8 cellular contexts compared by ENCODE assay signal in the genomic region with DNA sequence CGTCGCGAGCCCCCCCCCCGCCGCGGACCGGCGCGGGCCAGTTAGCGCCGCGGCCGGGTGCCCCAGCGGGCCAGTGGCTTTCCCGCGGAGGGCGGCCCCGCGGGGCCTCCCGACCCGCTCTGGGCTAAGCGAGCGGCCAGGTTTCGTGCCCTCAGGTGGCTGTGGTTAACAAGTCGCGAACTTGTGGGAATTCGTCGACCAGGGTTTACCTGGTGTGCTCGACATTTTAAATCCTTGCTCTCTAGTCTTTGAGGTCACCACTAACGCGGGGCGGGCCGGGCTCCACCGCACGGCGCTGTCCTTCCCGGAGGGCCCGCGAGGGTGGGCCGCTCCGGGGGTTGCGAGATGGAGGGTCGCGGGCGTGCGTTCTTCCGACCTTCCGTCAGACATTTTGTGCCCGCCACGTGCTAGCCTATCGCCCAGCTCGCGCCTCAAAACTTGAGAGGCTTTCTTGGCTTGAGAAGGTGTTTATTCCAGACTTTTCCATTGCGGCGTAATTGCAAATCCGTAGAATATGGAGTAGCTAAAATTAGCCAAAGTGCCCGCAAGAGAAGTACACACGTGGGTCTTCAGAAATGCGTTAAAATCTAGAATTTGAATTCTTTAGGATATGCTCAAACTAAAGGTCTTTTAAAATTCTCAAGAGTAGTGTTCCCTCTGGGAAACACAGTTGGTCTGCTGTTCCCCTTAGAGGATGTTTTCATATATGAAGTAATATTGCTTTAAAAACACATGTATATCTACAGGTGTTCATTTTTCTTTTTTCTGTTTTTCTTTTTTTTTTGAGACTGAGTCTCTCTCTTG. TPM values are rescaled to one million over a fixed set of nuclear protein-coding genes. Genes with fewer than 3 reads are reported as not detected.
A peak's percentile ranks its signal among the peaks of the same experiment; 100 is the strongest.
DNase-seq lines count a peak whose midpoint lies in the region; ATAC-seq and TF ChIP-seq lines count a peak whose summit lies in the region.

No MANE protein-coding gene starts in this region.

- ATAC-seq in WTC11 (no peak), upper lobe of right lung (no peak)

- H3K27ac Mint-ChIP-seq in WTC11 (no peak overlapping the region), endodermal cell (no peak overlapping the region), nephron progenitor cell (peak overlapping the region; percentile 51)

- WGBS in endodermal cell (ENCODE audit: insufficient coverage in 1 of 2, insufficient read length in 1 of 2), 2 experiments: 21 to 32% methylated on average over 50 to 59 of the region's 59 CpGs

- peak; percentile 40 for DNase-seq in NCI-H510A treated with DMSO at 0.1 percent for 48 hours (lab: John Stamatoyannopoulos, UW)
- DNase-seq in NCI-H510A (lab: John Stamatoyannopoulos, UW): no peak
- DNase-seq in HL-60 (ENCODE audit: low read depth in 1 of 2, low spot score in 1 of 2): peak in 1 of 2 experiments; percentile 38
- peak; percentile 31 for DNase-seq in WTC11 (ENCODE audit: low spot score)
- peak; percentile 73 for DNase-seq in endodermal cell
- DNase-seq in nephron progenitor cell: no peak
- no peak for DNase-seq in upper lobe of right lung
- DNase-seq in NCI-H774 (lab: John Stamatoyannopoulos, UW): no peak

- H3K4me3 ChIP-seq in HL-60 (replicated peaks; ENCODE audit: insufficient read depth, low read length): peak overlapping the region; percentile 48
- peak overlapping the region; percentile 83 for H3K4me3 ChIP-seq in endodermal cell (ENCODE audit: low read length)
- peak overlapping the region; percentile 98 for H3K4me3 ChIP-seq in upper lobe of right lung

- H3K27me3 Mint-ChIP-seq in WTC11 (ENCODE audit: low read depth) (peaks cover 45% of the 10 kb centered on the region), endodermal cell (ENCODE audit: insufficient read depth) (peaks cover 39% of the 10 kb centered on the region), nephron progenitor cell (ENCODE audit: low read depth, poor library complexity) (no peaks in the 10 kb centered on the region)

- no peaks in the 10 kb centered on the region for H3K36me3 ChIP-seq in endodermal cell (ENCODE audit: control insufficient read depth, insufficient read depth, low read length)
- no peaks in the 10 kb centered on the region for H3K36me3 ChIP-seq in upper lobe of right lung

- H3K27me3 ChIP-seq in HL-60 (ENCODE audit: insufficient read depth, poor library complexity, severe bottlenecking) (no peaks in the 10 kb centered on the region), endodermal cell (ENCODE audit: control insufficient read depth, insufficient read depth, low read length, poor library complexity, severe bottlenecking) (peaks cover 26% of the 10 kb centered on the region), upper lobe of right lung (no peaks in the 10 kb centered on the region)

- H3K9me3 Mint-ChIP-seq in WTC11: no peaks in the 10 kb centered on the region
- H3K9me3 Mint-ChIP-seq in endodermal cell: peaks cover 2% of the 10 kb centered on the region
- H3K9me3 Mint-ChIP-seq in nephron progenitor cell: no peaks in the 10 kb centered on the region

- H3K4me3 Mint-ChIP-seq in WTC11 (peak overlapping the region; percentile 63), endodermal cell (peak overlapping the region; percentile 80), nephron progenitor cell (peak overlapping the region; percentile 80)

- intact Hi-C loops in upper lobe of right lung (cut with DNase I): no loop called here

- TF ChIP-seq CTCF in HL-60 (IDR thresholded peaks at IDR 0.05; ENCODE audit: insufficient read depth, low read length) (no peak), WTC11 (IDR thresholded peaks at IDR 0.05) (no peak), endodermal cell (conservative IDR thresholded peaks at IDR 0.05) (no peak), nephron progenitor cell (IDR thresholded peaks at IDR 0.05) (no peak), upper lobe of right lung (IDR thresholded peaks at IDR 0.05) (no peak)

- H3K36me3 Mint-ChIP-seq in WTC11: no peaks in the 10 kb centered on the region
- H3K36me3 Mint-ChIP-seq in endodermal cell (ENCODE audit: low read depth): peaks cover 5% of the 10 kb centered on the region
- H3K36me3 Mint-ChIP-seq in nephron progenitor cell (ENCODE audit: low read depth): no peaks in the 10 kb centered on the region

- H3K9ac ChIP-seq in endodermal cell (ENCODE audit: extremely low read depth, low read length, poor library complexity, severe bottlenecking): peak overlapping the region; percentile 90

- H3K27ac ChIP-seq in HL-60 (replicated peaks) (peak overlapping the region; percentile 92), endodermal cell (ENCODE audit: low read depth, low read length) (no peak overlapping the region), upper lobe of right lung (peak overlapping the region; percentile 96)

- no peaks in the 10 kb centered on the region for H3K4me1 ChIP-seq in endodermal cell (ENCODE audit: control insufficient read depth, insufficient read depth, low read length)
- H3K4me1 ChIP-seq in upper lobe of right lung: peaks cover 43% of the 10 kb centered on the region

- H3K9me3 ChIP-seq in endodermal cell (ENCODE audit: control insufficient read depth, low read length) (no peaks in the 10 kb centered on the region), upper lobe of right lung (no peaks in the 10 kb centered on the region)

- POLR2A ChIA-PET in WTC11 (lab: Charles Lee): no interaction called here

- CTCF ChIA-PET in WTC11 (lab: Charles Lee): interaction anchor here (1.1 kb wide), 1 partner anchor 12 kb away, joined by 3 read pairs; no protein-coding TSS in a partner anchor

- peaks cover 38% of the 10 kb centered on the region for H3K4me1 Mint-ChIP-seq in WTC11
- H3K4me1 Mint-ChIP-seq in endodermal cell: peaks cover 22% of the 10 kb centered on the region
- H3K4me1 Mint-ChIP-seq in nephron progenitor cell: peaks cover 65% of the 10 kb centered on the region

TF ChIP-seq in WTC11, 78 proteins besides CTCF, POLR2A, EP300 and RAD21 (continues in another document):
- TF ChIP-seq IRF2 (CRISPR knock-in tag; IDR thresholded peaks at IDR 0.05; ENCODE audit: borderline replicate concordance, low read depth): no peak
- TF ChIP-seq, protein P1, sequence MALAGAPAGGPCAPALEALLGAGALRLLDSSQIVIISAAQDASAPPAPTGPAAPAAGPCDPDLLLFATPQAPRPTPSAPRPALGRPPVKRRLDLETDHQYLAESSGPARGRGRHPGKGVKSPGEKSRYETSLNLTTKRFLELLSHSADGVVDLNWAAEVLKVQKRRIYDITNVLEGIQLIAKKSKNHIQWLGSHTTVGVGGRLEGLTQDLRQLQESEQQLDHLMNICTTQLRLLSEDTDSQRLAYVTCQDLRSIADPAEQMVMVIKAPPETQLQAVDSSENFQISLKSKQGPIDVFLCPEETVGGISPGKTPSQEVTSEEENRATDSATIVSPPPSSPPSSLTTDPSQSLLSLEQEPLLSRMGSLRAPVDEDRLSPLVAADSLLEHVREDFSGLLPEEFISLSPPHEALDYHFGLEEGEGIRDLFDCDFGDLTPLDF (CRISPR knock-in tag; IDR thresholded peaks at IDR 0.05): 0 out of 2 replicates have a peak, but pooled peaks have one; percentile 63
- peak; percentile 5; the same call in 1 of the 2 replicates for TF ChIP-seq ZNF423 (CRISPR knock-in tag; IDR thresholded peaks at IDR 0.05)
- TF ChIP-seq USF2 (CRISPR knock-in tag; IDR thresholded peaks at IDR 0.05): no peak
- TF ChIP-seq FOXJ3 (CRISPR knock-in tag; IDR thresholded peaks at IDR 0.05; ENCODE audit: borderline replicate concordance): no peak
- TF ChIP-seq, protein P2, sequence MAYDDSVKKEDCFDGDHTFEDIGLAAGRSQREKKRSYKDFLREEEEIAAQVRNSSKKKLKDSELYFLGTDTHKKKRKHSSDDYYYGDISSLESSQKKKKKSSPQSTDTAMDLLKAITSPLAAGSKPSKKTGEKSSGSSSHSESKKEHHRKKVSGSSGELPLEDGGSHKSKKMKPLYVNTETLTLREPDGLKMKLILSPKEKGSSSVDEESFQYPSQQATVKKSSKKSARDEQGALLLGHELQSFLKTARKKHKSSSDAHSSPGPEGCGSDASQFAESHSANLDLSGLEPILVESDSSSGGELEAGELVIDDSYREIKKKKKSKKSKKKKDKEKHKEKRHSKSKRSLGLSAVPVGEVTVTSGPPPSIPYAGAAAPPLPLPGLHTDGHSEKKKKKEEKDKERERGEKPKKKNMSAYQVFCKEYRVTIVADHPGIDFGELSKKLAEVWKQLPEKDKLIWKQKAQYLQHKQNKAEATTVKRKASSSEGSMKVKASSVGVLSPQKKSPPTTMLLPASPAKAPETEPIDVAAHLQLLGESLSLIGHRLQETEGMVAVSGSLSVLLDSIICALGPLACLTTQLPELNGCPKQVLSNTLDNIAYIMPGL (CRISPR knock-in tag; IDR thresholded peaks at IDR 0.05): no peak
- TF ChIP-seq, protein P3, sequence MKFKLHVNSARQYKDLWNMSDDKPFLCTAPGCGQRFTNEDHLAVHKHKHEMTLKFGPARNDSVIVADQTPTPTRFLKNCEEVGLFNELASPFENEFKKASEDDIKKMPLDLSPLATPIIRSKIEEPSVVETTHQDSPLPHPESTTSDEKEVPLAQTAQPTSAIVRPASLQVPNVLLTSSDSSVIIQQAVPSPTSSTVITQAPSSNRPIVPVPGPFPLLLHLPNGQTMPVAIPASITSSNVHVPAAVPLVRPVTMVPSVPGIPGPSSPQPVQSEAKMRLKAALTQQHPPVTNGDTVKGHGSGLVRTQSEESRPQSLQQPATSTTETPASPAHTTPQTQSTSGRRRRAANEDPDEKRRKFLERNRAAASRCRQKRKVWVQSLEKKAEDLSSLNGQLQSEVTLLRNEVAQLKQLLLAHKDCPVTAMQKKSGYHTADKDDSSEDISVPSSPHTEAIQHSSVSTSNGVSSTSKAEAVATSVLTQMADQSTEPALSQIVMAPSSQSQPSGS (CRISPR knock-in tag; IDR thresholded peaks at IDR 0.05; ENCODE audit: borderline replicate concordance, low read depth): no peak
- TF ChIP-seq ETV6 (CRISPR knock-in tag; IDR thresholded peaks at IDR 0.05): peak; percentile 78

RNA-seq across cellular contexts. Expression of gene ANP32B, which starts 2.1 kb away (rescaled TPM):
- total RNA-seq in WTC11 (2021): 149 to 156 TPM (median 150 TPM) in 3 replicates
- total RNA-seq in endodermal cell: 100 to 1,000 TPM; 155 to 191 TPM
- polyA plus RNA-seq in endodermal cell (2013, experiment 1 of 2): 177 TPM
- polyA plus RNA-seq in endodermal cell (2013, experiment 2 of 2): 173 TPM
- total RNA-seq in upper lobe of right lung: 107 TPM

RNA-seq across cellular contexts. Expression of gene HEMGN, which starts 47.3 kb away (rescaled TPM):
- total RNA-seq in WTC11 (2021) (0.11 to 0.14 TPM (median 0.11 TPM) in 3 replicates), endodermal cell (not detected), upper lobe of right lung (not detected)
- polyA plus RNA-seq in endodermal cell (2013, experiment 1 of 2): not detected
- polyA plus RNA-seq in endodermal cell (2013, experiment 2 of 2): not detected

Comparison
In these comparisons a context has a peak if more than half of its experiments do, and no peak if none do; other contexts are left out.
1. DNase-seq: peak in NCI-H510A treated with DMSO at 0.1 percent for 48 hours (single experiment), WTC11 (single experiment) and endodermal cell (single experiment); none in NCI-H510A (single experiment), nephron progenitor cell (single experiment), upper lobe of right lung (single experiment) and NCI-H774 (single experiment).
2. H3K4me3 ChIP-seq: peak in every context shown above with its lines; median percentile 98 in upper lobe of right lung; 83 in endodermal cell; 48 in HL-60.
3. Peak in every context shown above with its lines, with median percentiles within 50 percentile points of each other: H3K4me3 Mint-ChIP-seq.